In the genomic region with DNA sequence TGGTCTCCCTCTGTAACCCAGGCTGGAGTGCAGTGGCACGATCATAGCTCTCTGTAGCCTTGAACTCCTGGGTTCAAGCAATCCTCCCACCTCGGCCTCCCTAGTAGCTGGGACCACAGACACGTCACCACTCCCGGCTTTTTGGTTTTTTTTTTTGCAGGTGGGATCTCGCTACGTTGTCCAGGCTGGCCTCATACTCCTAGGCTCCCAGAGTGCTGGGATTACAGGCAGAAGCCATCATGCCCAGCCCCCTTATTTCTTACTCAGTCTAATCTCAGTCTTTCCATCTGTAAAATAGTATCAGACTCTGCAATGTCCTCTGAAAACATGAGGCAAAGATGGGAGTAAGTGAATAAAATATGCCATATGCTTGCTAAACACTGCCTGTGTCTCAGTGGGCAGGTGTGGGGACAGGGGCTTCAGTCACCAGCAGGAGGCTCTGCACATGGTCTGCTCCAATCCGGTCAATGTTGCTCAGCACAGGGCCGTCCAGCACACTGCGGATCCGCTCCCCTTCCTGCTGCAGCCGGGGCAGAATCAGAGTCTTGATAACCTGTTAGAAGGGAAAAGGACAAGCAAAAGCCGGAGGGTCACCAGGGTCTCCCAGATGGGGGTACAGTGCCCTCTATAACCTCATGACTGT, we compare ENCODE assay signal across 20 cellular contexts. TPM values are rescaled to one million over a fixed set of nuclear protein-coding genes. Genes with fewer than 3 reads are reported as not detected.
DNase-seq lines count a peak whose midpoint lies in the region; ATAC-seq and TF ChIP-seq lines count a peak whose summit lies in the region.
"Had no signal": no experiment of that assay in that cellular context is flagged by ENCODE, and none has a peak within 500 bp of the region (broad histone marks: within the 10 kb centered on the region; RNA-seq: fewer than 3 reads in every experiment).

No MANE protein-coding gene starts in this region.

- CTCF ChIA-PET in HCT116 (lab: Charles Lee) = no interaction called here

- intact Hi-C loops in HCT116 (cut with micrococcal nuclease) = no loop called here
- intact Hi-C loops in left colon (cut with DNase I, micrococcal nuclease) = no loop called here

- H3K27me3 ChIP-seq in HCT116 (ENCODE audit: insufficient read depth, low read length) = no peaks in the 10 kb centered on the region
- H3K27me3 ChIP-seq in WERI-Rb-1 (ENCODE audit: insufficient read depth, low read depth, severe bottlenecking) = no peaks in the 10 kb centered on the region
- no peaks in the 10 kb centered on the region for H3K27me3 ChIP-seq in SJCRH30
- H3K27me3 ChIP-seq: BLaER1 treated with 17β-estradiol and CSF1 and Interleukin-3, amounts not matched to agents 10 nM and 100 nM; breast epithelium; Peyer's patch; transverse colon had no signal

- H3K9ac ChIP-seq in HCT116 (ENCODE audit: low read length) = no peak overlapping the region

- H3K4me3 Mint-ChIP-seq in stimulated activated naive CD8-positive, alpha-beta T cell treated with anti-CD3 and anti-CD28 coated beads, Interleukin-15, amount 100 ng/mL, for 72 hours = no peak overlapping the region
- H3K4me3 Mint-ChIP-seq: activated naive CD8-positive, alpha-beta T cell; activated T-cell treated with anti-CD3 and anti-CD28 coated beads, Interleukin-2, amount 50 U/mL, for 24 hours; nephron had no signal

- ATAC-seq in HCT116 (peak; percentile 63), left colon (peak; percentile 27)
- no peak for ATAC-seq in stimulated activated naive CD8-positive, alpha-beta T cell treated with anti-CD3 and anti-CD28 coated beads, Interleukin-15, amount 100 ng/mL, for 72 hours

- TF ChIP-seq CTCF in HCT116 (IDR thresholded peaks at IDR 0.05 in 2 of 3, conservative IDR thresholded peaks at IDR 0.05 in 1 of 3; ENCODE audit: borderline replicate concordance in 1 of 3, insufficient read depth in 1 of 3, low read depth in 2 of 3, low read length in 2 of 3) (peak in 2 of 3 experiments; percentile 24 to 31; a peak in 2 of 6 replicates), WERI-Rb-1 (IDR thresholded peaks at IDR 0.05; ENCODE audit: low read depth, low read length) (peak; percentile 59)

- no peaks in the 10 kb centered on the region for H3K9me3 Mint-ChIP-seq in stimulated activated naive CD8-positive, alpha-beta T cell treated with anti-CD3 and anti-CD28 coated beads, Interleukin-15, amount 100 ng/mL, for 72 hours
- H3K9me3 Mint-ChIP-seq: activated T-cell treated with anti-CD3 and anti-CD28 coated beads, Interleukin-2, amount 50 U/mL, for 24 hours; IgD-negative memory B cell; nephron had no signal

- H3K4me1 ChIP-seq in HCT116 (ENCODE audit: control insufficient read depth in 1 of 2, insufficient read depth in 2 of 2, low read length in 2 of 2) (no peaks in the 10 kb centered on the region), SJCRH30 (no peaks in the 10 kb centered on the region)
- H3K4me1 ChIP-seq: breast epithelium, Peyer's patch, transverse colon had no signal

- H3K27ac Mint-ChIP-seq in stimulated activated naive CD8-positive, alpha-beta T cell treated with anti-CD3 and anti-CD28 coated beads, Interleukin-15, amount 100 ng/mL, for 72 hours = no peak overlapping the region
- H3K27ac Mint-ChIP-seq: activated naive CD8-positive, alpha-beta T cell; activated T-cell treated with anti-CD3 and anti-CD28 coated beads, Interleukin-2, amount 50 U/mL, for 24 hours; IgD-negative memory B cell; nephron had no signal

- no peaks in the 10 kb centered on the region for H3K9me3 ChIP-seq in HCT116 (ENCODE audit: control insufficient read depth in 1 of 2, insufficient read depth in 1 of 2, low read depth in 1 of 2, low read length in 2 of 2)
- no peaks in the 10 kb centered on the region for H3K9me3 ChIP-seq in WERI-Rb-1 (ENCODE audit: severe bottlenecking)
- H3K9me3 ChIP-seq in SJCRH30 (replicated peaks) = no peaks in the 10 kb centered on the region
- H3K9me3 ChIP-seq: BLaER1 treated with 17β-estradiol and CSF1 and Interleukin-3, amounts not matched to agents 10 nM and 100 nM; breast epithelium; Peyer's patch; transverse colon had no signal

- peaks cover 3 to 28% of the 10 kb centered on the region in 2 experiments; a peak in 3 of 4 replicates for H3K36me3 ChIP-seq in HCT116 (ENCODE audit: control insufficient read depth in 1 of 2, insufficient read depth in 2 of 2, low read length in 2 of 2)
- H3K36me3 ChIP-seq in WERI-Rb-1 = peaks cover 87% of the 10 kb centered on the region
- peaks cover 36% of the 10 kb centered on the region for H3K36me3 ChIP-seq in SJCRH30
- H3K36me3 ChIP-seq: breast epithelium had no signal

- no peak for TF ChIP-seq POLR2A in HCT116 (IDR thresholded peaks at IDR 0.05; ENCODE audit: borderline replicate concordance, extremely low read depth, insufficient read depth, insufficient read length)

- no peak for TF ChIP-seq RAD21 in HCT116 (IDR thresholded peaks at IDR 0.05; ENCODE audit: low read depth)

- no peaks in the 10 kb centered on the region for H3K27me3 Mint-ChIP-seq in stimulated activated naive CD8-positive, alpha-beta T cell treated with anti-CD3 and anti-CD28 coated beads, Interleukin-15, amount 100 ng/mL, for 72 hours
- H3K27me3 Mint-ChIP-seq: activated naive CD8-positive, alpha-beta T cell; activated T-cell treated with anti-CD3 and anti-CD28 coated beads, Interleukin-2, amount 50 U/mL, for 24 hours; IgD-negative memory B cell had no signal

- DNase-seq in HCT116 (ENCODE audit: low read depth, low spot score) (no peak), WERI-Rb-1 (no peak), left colon (no peak), NCI-H524 (lab: John Stamatoyannopoulos, UW) (no peak), SJCRH30 (no peak)
- no peak for DNase-seq in stimulated activated naive CD8-positive, alpha-beta T cell treated with anti-CD3 and anti-CD28 coated beads, Interleukin-15, amount 100 ng/mL, for 72 hours
- DNase-seq: activated CD4-positive, alpha-beta T cell treated with anti-CD3 and anti-CD28 coated beads, Interleukin-2, amount 50 U/mL, for 48 hours; activated T-cell treated with anti-CD3 and anti-CD28 coated beads, Interleukin-2, amount 50 U/mL, for 24 hours; kidney glomerular epithelial cell; MV-4-11; NCI-H2081; NCI-H526 treated with DMSO at 0.1 percent for 48 hours; Peyer's patch; stimulated activated naive CD4-positive, alpha-beta T cell; transverse colon had no signal

- no TSS peak for BruUV-seq in HCT116 (replicated peaks; lab: Mats Ljungman, UMichigan)

- H3K4me3 ChIP-seq in HCT116 (replicated peaks in 1 of 2; ENCODE audit: low read depth in 1 of 2, low read length in 2 of 2) (no peak overlapping the region), WERI-Rb-1 (ENCODE audit: low read depth, low read length) (no peak overlapping the region), SJCRH30 (no peak overlapping the region)
- H3K4me3 ChIP-seq: BLaER1 treated with 17β-estradiol and CSF1 and Interleukin-3, amounts not matched to agents 10 nM and 100 nM; breast epithelium; Peyer's patch; transverse colon had no signal

- RAD21 ChIA-PET in HCT116 (lab: Charles Lee; ENCODE audit: low non-redundant PET in 1 of 2, low total read pairs in 2 of 2, uncharacterized antibody in 2 of 2, unreplicated experiment in 2 of 2) = no interaction called here

- peaks cover 10% of the 10 kb centered on the region for H3K4me1 Mint-ChIP-seq in stimulated activated naive CD8-positive, alpha-beta T cell treated with anti-CD3 and anti-CD28 coated beads, Interleukin-15, amount 100 ng/mL, for 72 hours
- H3K4me1 Mint-ChIP-seq: IgD-negative memory B cell, nephron had no signal

- no peaks in the 10 kb centered on the region for H3K9me2 ChIP-seq in HCT116 (ENCODE audit: insufficient read depth)

- no peak overlapping the region for H2AFZ ChIP-seq in HCT116 (ENCODE audit: low read depth, low read length, poor library complexity, severe bottlenecking)

- no peak overlapping the region for H3K4me2 ChIP-seq in HCT116 (ENCODE audit: low read length)
- H3K4me2 ChIP-seq: BLaER1 treated with 17β-estradiol and CSF1 and Interleukin-3, amounts not matched to agents 10 nM and 100 nM had no signal

- POLR2A ChIA-PET in HCT116 (lab: Charles Lee) = no interaction called here

- H3K27ac ChIP-seq in HCT116 (ENCODE audit: low read depth, low read length) (no peak overlapping the region), WERI-Rb-1 (no peak overlapping the region), SJCRH30 (no peak overlapping the region)
- H3K27ac ChIP-seq: BLaER1 treated with 17β-estradiol and CSF1 and Interleukin-3, amounts not matched to agents 10 nM and 100 nM; breast epithelium; Peyer's patch; transverse colon had no signal

- H3K79me2 ChIP-seq in HCT116 (ENCODE audit: insufficient read depth, low read length) = no peaks in the 10 kb centered on the region

- H4K20me1 ChIP-seq in HCT116 (ENCODE audit: insufficient read depth) = no peaks in the 10 kb centered on the region

TF ChIP-seq in HCT116, 20 proteins besides CTCF, POLR2A, EP300 and RAD21 (continues in another document):
- no peak for TF ChIP-seq SRF (IDR thresholded peaks at IDR 0.05; ENCODE audit: low read depth)

RNA-seq across cellular contexts. Expression of a gene that starts 8.2 kb away (rescaled TPM):
- total RNA-seq in HCT116 (2021; ENCODE audit: unreplicated experiment) (20.0 TPM), left colon (10 to 100 TPM; 20.2 to 20.8 TPM)
- polyA plus RNA-seq in HCT116 (2012) = 11.9 and 13.8 TPM in 2 replicates
- 9.9 and 13.9 TPM in 2 replicates for total RNA-seq in SJCRH30 (2014; rRNA removed; shearing (Covaris generic))

RNA-seq across cellular contexts. Expression of a gene that starts 8.4 kb away (rescaled TPM):
- 387 TPM for total RNA-seq in HCT116 (2021; ENCODE audit: unreplicated experiment)
- 273 and 296 TPM in 2 replicates for polyA plus RNA-seq in HCT116 (2012)
- 10 to 100 TPM; 44.7 to 62.1 TPM for total RNA-seq in left colon
- 332 and 353 TPM in 2 replicates for total RNA-seq in SJCRH30 (2014; rRNA removed; shearing (Covaris generic))

RNA-seq across cellular contexts. Expression of a gene that starts 9.5 kb away (rescaled TPM):
- total RNA-seq in HCT116 (2021; ENCODE audit: unreplicated experiment) (67.4 TPM), left colon (10 to 100 TPM; 28.7 to 33.1 TPM)
- polyA plus RNA-seq in HCT116 (2012) = 54.4 and 55.3 TPM in 2 replicates
- total RNA-seq in SJCRH30 (2014; rRNA removed; shearing (Covaris generic)) = 42.2 and 47.8 TPM in 2 replicates

RNA-seq across cellular contexts. Expression of a gene that starts 9.8 kb away (rescaled TPM):
- total RNA-seq in HCT116 (2021; ENCODE audit: unreplicated experiment) (2.6 TPM), left colon (1 to 10 TPM; 7.0 to 9.8 TPM)
- 0.82 and 1.0 TPM in 2 replicates for polyA plus RNA-seq in HCT116 (2012)
- 13.2 and 13.7 TPM in 2 replicates for total RNA-seq in SJCRH30 (2014; rRNA removed; shearing (Covaris generic))

RNA-seq across cellular contexts. Expression of a gene that starts 17.1 kb away (rescaled TPM):
- total RNA-seq in HCT116 (2021; ENCODE audit: unreplicated experiment) (2.0 TPM), left colon (1 to 10 TPM; 2.7 to 3.9 TPM)
- polyA plus RNA-seq in HCT116 (2012) = 0.76 and 0.87 TPM in 2 replicates
- total RNA-seq in SJCRH30 (2014; rRNA removed; shearing (Covaris generic)) = 1.4 and 1.6 TPM in 2 replicates
